In the genomic region with DNA sequence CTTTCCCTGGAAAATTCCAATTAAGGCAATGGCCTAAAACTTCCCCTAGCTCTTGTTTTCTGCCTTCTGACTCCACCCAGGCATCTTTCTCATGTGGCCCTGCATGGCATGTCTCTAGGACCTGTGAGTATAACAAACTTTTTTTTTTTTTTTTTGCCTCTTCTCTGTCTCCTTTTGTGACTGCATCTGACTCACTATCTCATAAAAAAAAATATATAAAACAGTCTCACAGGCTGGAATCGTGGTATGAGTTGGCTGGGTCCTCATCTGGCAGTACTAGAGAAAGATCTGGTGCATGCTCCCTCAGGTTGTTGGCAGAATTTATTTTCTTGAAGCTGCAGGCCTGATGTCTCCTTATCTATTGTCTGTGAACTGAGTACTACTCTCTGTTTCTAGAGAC, we compare ENCODE assay signal across 34 cellular contexts.
"Had no signal": no experiment of that assay in that cellular context is flagged by ENCODE, and none has a peak within 500 bp of the region (broad histone marks: within the 10 kb centered on the region; RNA-seq: fewer than 3 reads in every experiment).

No MANE protein-coding gene starts in this region.

- H3K4me2 ChIP-seq: smooth muscle cell had no signal

- H3K36me3 ChIP-seq: adrenal gland, ascending aorta, gastroesophageal sphincter, pancreas, prostate gland, transverse colon had no signal

- ATAC-seq: gastroesophageal sphincter, left colon, pancreas, sciatic nerve, T-helper 17 cell had no signal

- H3K27ac ChIP-seq: adrenal gland, ascending aorta, coronary artery, dorsolateral prefrontal cortex, gastroesophageal sphincter, pancreas, prostate gland, testis, transverse colon had no signal

- FAIRE-seq: keratinocyte, pancreas had no signal

- H3K27me3 ChIP-seq: adrenal gland, ascending aorta, dorsolateral prefrontal cortex, gastroesophageal sphincter, pancreas, testis, transverse colon had no signal

- H3K9me3 ChIP-seq: adrenal gland, ascending aorta, gastroesophageal sphincter, pancreas, prostate gland, testis, transverse colon had no signal

- H3K4me1 ChIP-seq: adrenal gland, ascending aorta, gastroesophageal sphincter, pancreas, prostate gland, testis, transverse colon had no signal

- DNase-seq: activated CD4-positive, alpha-beta memory T cell treated with anti-CD3 and anti-CD28 coated beads for 36 hours; activated CD4-positive, alpha-beta T cell treated with anti-CD3 and anti-CD28 coated beads, Interleukin-2, amount 10 ng/mL, durations not matched to agents 24 days and 14 days; activated CD4-positive, CD25-positive, alpha-beta regulatory T cell treated with anti-CD3 and anti-CD28 coated beads, Interleukin-2, amount 50 U/mL, for 72 hours; activated CD8-positive, alpha-beta memory T cell treated with anti-CD3 and anti-CD28 coated beads, Interleukin-2, amount 50 U/mL, for 4 hours; activated effector memory CD4-positive, alpha-beta T cell treated with anti-CD3 and anti-CD28 coated beads, Interleukin-2, amount 50 U/mL, for 16 hours; activated naive CD4-positive, alpha-beta T cell treated with anti-CD3 and anti-CD28 coated beads for 36 hours; activated naive CD8-positive, alpha-beta T cell treated with anti-CD3 and anti-CD28 coated beads for 36 hours; activated T-cell treated with anti-CD3 and anti-CD28 coated beads, Interleukin-2, amount 50 U/mL, for 1 hour; adrenal gland; dorsolateral prefrontal cortex; effector memory CD4-positive, alpha-beta T cell; erythroblast; hippocampal formation; left colon; mammary epithelial cell; naive B cell; nephron progenitor cell; nucleus accumbens; pancreas; retina; stimulated activated CD4-positive, alpha-beta T cell treated with anti-CD3 and anti-CD28 coated beads, Interleukin-15, amount 100 ng/mL, for 24 hours; stimulated activated CD4-positive, alpha-beta T cell treated with anti-CD3 and anti-CD28 coated beads, Interleukin-2, amount 100 ng/mL, for 24 hours; stimulated activated naive CD4-positive, alpha-beta T cell; T-helper 17 cell; T1000; testis; transverse colon had no signal

- H3K4me3 ChIP-seq: adrenal gland, ascending aorta, coronary artery, dorsolateral prefrontal cortex, gastroesophageal sphincter, pancreas, prostate gland, smooth muscle cell, testis, transverse colon had no signal
